ENCODE assay signal across 24 cellular contexts in genomic region chr3:124395165-124395564, GRCh38.
DNase-seq lines count a peak whose midpoint lies in the region; ATAC-seq, FAIRE-seq and TF ChIP-seq lines count a peak whose summit lies in the region.
"Had no signal": no experiment of that assay in that cellular context is flagged by ENCODE, and none has a peak within 500 bp of the region (broad histone marks: within the 10 kb centered on the region; RNA-seq: fewer than 3 reads in every experiment).

No MANE protein-coding gene starts in this region.

- H3K36me3 Mint-ChIP-seq in activated T-cell treated with anti-CD3 and anti-CD28 coated beads, Interleukin-2, amount 50 U/mL, for 72 hours (ENCODE audit: insufficient read depth in 2 of 2), result no peaks in the 10 kb centered on the region
- H3K36me3 Mint-ChIP-seq: activated naive CD8-positive, alpha-beta T cell had no signal

- H3K36me3 ChIP-seq in BE2C (peaks cover 21% of the 10 kb centered on the region), H1 (ENCODE audit: control insufficient read depth in 2 of 4, insufficient read depth in 4 of 4, low read length in 3 of 4) (no peaks in the 10 kb centered on the region)
- H3K36me3 ChIP-seq: colonic mucosa, neural progenitor cell, upper lobe of right lung had no signal

- H3K14ac ChIP-seq in H1 (ENCODE audit: insufficient read length), result no peak overlapping the region

- H4K5ac ChIP-seq in H1 (ENCODE audit: insufficient read length, low read depth, low read length), result no peak overlapping the region

- H3K4me1 ChIP-seq in BE2C (peaks cover 37% of the 10 kb centered on the region), H1 (replicated peaks in 1 of 4; ENCODE audit: control insufficient read depth in 3 of 4, insufficient read depth in 4 of 4, low read length in 3 of 4) (no peaks in the 10 kb centered on the region; a peak in 2 of 7 replicates)
- H3K4me1 ChIP-seq: colonic mucosa, upper lobe of right lung had no signal

- WGBS in H1 (ENCODE audit: extremely low coverage in 1 of 2, insufficient coverage in 1 of 2, insufficient read length in 1 of 2, insufficient replicate concordance in 2 of 2, low coverage in 1 of 2, low lambda C conversion rate in 2 of 2, missing lambda C conversion rate in 1 of 2), 2 experiments, result 93% methylated on average over 8 of the region's 8 CpGs; no CpG with 5 or more reads in 1 of the 2 experiments

- no peak overlapping the region for H2BK20ac ChIP-seq in H1 (ENCODE audit: low read length)

- H3K4me1 Mint-ChIP-seq in activated T-cell treated with anti-CD3 and anti-CD28 coated beads, Interleukin-2, amount 50 U/mL, for 72 hours (ENCODE audit: low read depth), result no peaks in the 10 kb centered on the region
- H3K4me1 Mint-ChIP-seq: activated CD4-positive, alpha-beta T cell treated with anti-CD3 and anti-CD28 coated beads, Interleukin-2, amount 10 ng/mL, durations not matched to agents 7 days and 5 days had no signal

- H3K27ac ChIP-seq in H1 (ENCODE audit: low read depth, low read length), result no peak overlapping the region
- H3K27ac ChIP-seq: colonic mucosa, neural progenitor cell, stomach, upper lobe of right lung had no signal

- no peak overlapping the region for H3K27ac Mint-ChIP-seq in activated T-cell treated with anti-CD3 and anti-CD28 coated beads, Interleukin-2, amount 50 U/mL, for 72 hours
- H3K27ac Mint-ChIP-seq: activated CD4-positive, alpha-beta T cell treated with anti-CD3 and anti-CD28 coated beads, Interleukin-2, amount 10 ng/mL, durations not matched to agents 7 days and 5 days; activated naive CD8-positive, alpha-beta T cell; activated T-helper 2 cell treated with anti-CD3 and anti-CD28 coated beads, Interferon-gamma antibody, Interleukin-2, Interleukin-4, amounts not matched to agents 10 μg/mL and 5 μg/mL and 100 μg/mL, durations not matched to agents 14 hours and 24 hours and 36 hours; neural progenitor cell had no signal

- H3K27me3 ChIP-seq in BE2C (no peaks in the 10 kb centered on the region), H1 (replicated peaks in 1 of 4; ENCODE audit: control insufficient read depth in 3 of 4, extremely low read depth in 1 of 4, insufficient read depth in 3 of 4, low read length in 3 of 4) (no peaks in the 10 kb centered on the region)
- H3K27me3 ChIP-seq: colonic mucosa, gastroesophageal sphincter, neural progenitor cell, stomach, upper lobe of right lung had no signal

- no peak overlapping the region for H3K9ac ChIP-seq in H1 (replicated peaks in 1 of 4; ENCODE audit: extremely low read depth in 1 of 4, low read depth in 3 of 4, low read length in 3 of 4)
- H3K9ac ChIP-seq: neural progenitor cell had no signal

- TF ChIP-seq POLR2A in H1 (IDR thresholded peaks at IDR 0.05; ENCODE audit: control extremely low read depth in 1 of 2, low read depth in 2 of 2, low read length in 2 of 2), result no peak

- peak; percentile 34 for ATAC-seq in left lobe of liver
- no peak for ATAC-seq in HG03097 (IDR thresholded peaks at IDR 0.05; ENCODE audit: low FRiP score, unreplicated experiment)
- no peak for ATAC-seq in activated T-cell treated with anti-CD3 and anti-CD28 coated beads, Interleukin-2, amount 50 U/mL, for 72 hours (replicated peaks in 1 of 2)
- ATAC-seq in GM18858 (IDR thresholded peaks at IDR 0.05; ENCODE audit: unreplicated experiment), result no peak
- ATAC-seq: gastroesophageal sphincter, upper lobe of right lung had no signal

- H3K56ac ChIP-seq in H1 (replicated peaks; ENCODE audit: insufficient read length, low read depth, low read length), result no peak overlapping the region

- FAIRE-seq in H1 (lab: Jason Lieb, UNC), result no peak
- FAIRE-seq: keratinocyte had no signal

- H4K91ac ChIP-seq in H1 (replicated peaks; ENCODE audit: insufficient read length, low read length), result peak overlapping the region; percentile 18

- H3K4me3 ChIP-seq in BE2C (ENCODE audit: low read depth, low read length) (no peak overlapping the region), H1 (ENCODE audit: extremely low read depth in 1 of 4, insufficient read depth in 2 of 4, low read depth in 3 of 4, low read length in 4 of 4) (no peak overlapping the region)
- H3K4me3 ChIP-seq: colonic mucosa, gastroesophageal sphincter, neural progenitor cell, stomach, upper lobe of right lung had no signal

- H3K23me2 ChIP-seq in H1 (ENCODE audit: low read depth, low read length), result no peaks in the 10 kb centered on the region

- H3K4ac ChIP-seq in H1 (replicated peaks; ENCODE audit: insufficient read length, low read depth, low read length), result no peak overlapping the region

- peaks cover 30% of the 10 kb centered on the region for H3K27me3 Mint-ChIP-seq in activated T-cell treated with anti-CD3 and anti-CD28 coated beads, Interleukin-2, amount 50 U/mL, for 72 hours (ENCODE audit: low read depth)

- no peak overlapping the region for H2BK5ac ChIP-seq in H1 (ENCODE audit: low read depth, low read length)

- no peak overlapping the region for H2BK12ac ChIP-seq in H1 (ENCODE audit: low read depth, low read length)

- no peaks in the 10 kb centered on the region for H3K79me1 ChIP-seq in H1 (ENCODE audit: low read depth, low read length)

- H3K18ac ChIP-seq in H1 (ENCODE audit: extremely low read depth, low read length), result no peak overlapping the region

- no peak overlapping the region for H4K8ac ChIP-seq in H1 (ENCODE audit: extremely low read depth, insufficient read depth, low read length)

- DNase-seq in BE2C (peak; percentile 76), OCI-M1 (lab: John Stamatoyannopoulos, UW) (peak; percentile 62), H1 (ENCODE audit: low read depth in 1 of 2, low spot score in 2 of 2) (no peak), left lobe of liver (ENCODE audit: low spot score) (no peak), NCI-H128 (lab: John Stamatoyannopoulos, UW; ENCODE audit: unreplicated experiment) (no peak)
- no peak for DNase-seq in activated T-cell treated with anti-CD3 and anti-CD28 coated beads, Interleukin-2, amount 50 U/mL, for 72 hours
- DNase-seq: activated CD4-positive, alpha-beta T cell treated with anti-CD3 and anti-CD28 coated beads, Interleukin-2, amount 10 ng/mL, durations not matched to agents 7 days and 5 days; colonic mucosa; H9; NCI-H1092 treated with DMSO at 0.1 percent for 48 hours; NCI-H2029 treated with DMSO at 0.1 percent for 48 hours; posterior cingulate gyrus; SHP77 treated with DMSO at 0.1 percent for 48 hours; stomach; SW 1271; T1000; upper lobe of right lung had no signal

- no peak overlapping the region for H3K4me3 Mint-ChIP-seq in activated T-cell treated with anti-CD3 and anti-CD28 coated beads, Interleukin-2, amount 50 U/mL, for 72 hours
- H3K4me3 Mint-ChIP-seq: activated CD4-positive, alpha-beta T cell treated with anti-CD3 and anti-CD28 coated beads, Interleukin-2, amount 10 ng/mL, durations not matched to agents 7 days and 5 days; activated naive CD8-positive, alpha-beta T cell; H9; neural progenitor cell had no signal

- H3K23ac ChIP-seq in H1 (ENCODE audit: insufficient read length), result no peak overlapping the region

- H3K9me3 Mint-ChIP-seq in activated T-cell treated with anti-CD3 and anti-CD28 coated beads, Interleukin-2, amount 50 U/mL, for 72 hours, result no peaks in the 10 kb centered on the region
- H3K9me3 Mint-ChIP-seq: activated CD4-positive, alpha-beta T cell treated with anti-CD3 and anti-CD28 coated beads, Interleukin-2, amount 10 ng/mL, durations not matched to agents 7 days and 5 days; activated T-helper 2 cell treated with anti-CD3 and anti-CD28 coated beads, Interferon-gamma antibody, Interleukin-2, Interleukin-4, amounts not matched to agents 10 μg/mL and 5 μg/mL and 100 μg/mL, durations not matched to agents 14 hours and 24 hours and 36 hours; H9; neural progenitor cell had no signal

- no peak overlapping the region for H2AFZ ChIP-seq in H1 (ENCODE audit: low read length)
- H2AFZ ChIP-seq: neural progenitor cell had no signal

- no peaks in the 10 kb centered on the region for H3K79me2 ChIP-seq in H1 (ENCODE audit: control insufficient read depth in 1 of 2, insufficient read depth in 2 of 2, low read length in 2 of 2)

- CTCF ChIA-PET in H1 (lab: Charles Lee; ENCODE audit: partially characterized antibody), result interaction anchor here (1.2 kb wide), 1 partner anchor 60 kb away, joined by 3 read pairs; no protein-coding TSS in a partner anchor

- H3K4me2 ChIP-seq in H1 (ENCODE audit: insufficient read depth in 1 of 2, low read depth in 2 of 2, low read length in 2 of 2), result no peak overlapping the region
- H3K4me2 ChIP-seq: neural progenitor cell had no signal

- H2AK5ac ChIP-seq in H1 (ENCODE audit: low read depth, low read length), result no peak overlapping the region

- no peak for TF ChIP-seq CTCF in BE2C (IDR thresholded peaks at IDR 0.05; ENCODE audit: low read depth, low read length)
- no peak for TF ChIP-seq CTCF in H1 (IDR thresholded peaks at IDR 0.05; ENCODE audit: control extremely low read depth in 1 of 3, insufficient read depth in 1 of 3, low read depth in 1 of 3, low read length in 3 of 3)

- POLR2A ChIA-PET in H1 (lab: Charles Lee; ENCODE audit: partially characterized antibody), result no interaction called here

- H2BK120ac ChIP-seq in H1 (replicated peaks; ENCODE audit: low read depth, low read length), result no peak overlapping the region

- H4K20me1 ChIP-seq in H1 (replicated peaks in 1 of 2; ENCODE audit: control insufficient read depth in 1 of 2, insufficient read depth in 2 of 2, low read length in 2 of 2), result no peaks in the 10 kb centered on the region

- no peak overlapping the region for H2BK15ac ChIP-seq in H1 (ENCODE audit: low read length)

- no peak for TF ChIP-seq EP300 in H1 (IDR thresholded peaks at IDR 0.05; ENCODE audit: borderline replicate concordance in 1 of 2, low read depth in 2 of 2, low read length in 2 of 2)

- no peak for TF ChIP-seq RAD21 in H1 (IDR thresholded peaks at IDR 0.05 in 1 of 2, conservative IDR thresholded peaks at IDR 0.05 in 1 of 2; ENCODE audit: low read depth in 2 of 2, low read length in 2 of 2)

- H3K9me3 ChIP-seq in BE2C (no peaks in the 10 kb centered on the region), H1 (ENCODE audit: insufficient read depth in 2 of 2, low read depth in 1 of 2, low read length in 1 of 2) (no peaks in the 10 kb centered on the region)
- H3K9me3 ChIP-seq: colonic mucosa, gastroesophageal sphincter, stomach, upper lobe of right lung had no signal

TF ChIP-seq in H1, 55 proteins besides CTCF, POLR2A, EP300 and RAD21 (continues in another document):
- TF ChIP-seq SP4 (IDR thresholded peaks at IDR 0.05; ENCODE audit: low read length), result no peak
- TF ChIP-seq RFX5 (IDR thresholded peaks at IDR 0.05; ENCODE audit: borderline replicate concordance, low read depth, low read length), result no peak
- TF ChIP-seq TBP (IDR thresholded peaks at IDR 0.05; ENCODE audit: low read depth, low read length), result no peak
- TF ChIP-seq SAP30 (IDR thresholded peaks at IDR 0.05; ENCODE audit: insufficient read depth, insufficient replicate concordance, low read length), result no peak
- TF ChIP-seq POU5F1 (IDR thresholded peaks at IDR 0.05; ENCODE audit: low read depth, low read length), result no peak
- no peak for TF ChIP-seq JUND (IDR thresholded peaks at IDR 0.05; ENCODE audit: low read length)
- TF ChIP-seq, protein P1, sequence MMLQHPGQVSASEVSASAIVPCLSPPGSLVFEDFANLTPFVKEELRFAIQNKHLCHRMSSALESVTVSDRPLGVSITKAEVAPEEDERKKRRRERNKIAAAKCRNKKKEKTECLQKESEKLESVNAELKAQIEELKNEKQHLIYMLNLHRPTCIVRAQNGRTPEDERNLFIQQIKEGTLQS (IDR thresholded peaks at IDR 0.05; ENCODE audit: insufficient read depth, low read depth, low read length), result no peak
- TF ChIP-seq GTF2F1 (IDR thresholded peaks at IDR 0.05; ENCODE audit: borderline replicate concordance, low read depth, low read length), result no peak

Comparison
In these comparisons a context has a peak if more than half of its experiments do, and no peak if none do; other contexts are left out.
1. DNase-seq: peak in BE2C (single experiment) and OCI-M1 (single experiment); none in H1 (0 of 2), left lobe of liver (single experiment), activated T-cell treated with anti-CD3 and anti-CD28 coated beads, Interleukin-2, amount 50 U/mL, for 72 hours (0 of 2) and NCI-H128 (single experiment).